ENCODE assay signal across 22 cellular contexts in the genomic region with DNA sequence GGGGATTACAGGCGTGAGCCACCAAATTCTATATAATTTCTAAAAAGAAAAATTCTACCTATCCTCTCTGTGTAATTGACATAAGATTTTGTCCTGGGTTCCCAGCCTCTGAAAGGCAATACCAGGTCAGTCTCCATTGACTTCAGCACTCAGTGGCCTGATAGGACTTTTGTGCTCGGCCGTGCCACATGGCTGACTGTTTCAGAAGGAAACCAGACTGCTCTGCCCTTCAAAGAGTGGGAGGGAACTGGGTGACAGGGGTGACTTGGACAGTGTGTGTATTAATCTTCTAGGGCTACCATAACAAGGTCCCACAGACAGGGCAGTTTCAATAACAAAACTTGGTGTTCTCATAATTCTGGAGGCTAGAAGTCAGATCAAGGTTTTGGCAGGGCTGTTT. TPM values are rescaled to one million over a fixed set of nuclear protein-coding genes. Genes with fewer than 3 reads are reported as not detected.
DNase-seq lines count a peak whose midpoint lies in the region; ATAC-seq, FAIRE-seq and TF ChIP-seq lines count a peak whose summit lies in the region.
"Had no signal": no experiment of that assay in that cellular context is flagged by ENCODE, and none has a peak within 500 bp of the region (broad histone marks: within the 10 kb centered on the region; RNA-seq: fewer than 3 reads in every experiment).

No MANE protein-coding gene starts in this region.

- peak; percentile 13 for FAIRE-seq in bronchial epithelial cell (lab: Jason Lieb, UNC)
- FAIRE-seq: A204.1, GM12878 had no signal

- no peak for TF ChIP-seq EP300 in stomach (IDR thresholded peaks at IDR 0.05)

- no peak overlapping the region for H3K4me3 ChIP-seq in BLaER1 treated with 17β-estradiol and CSF1 and Interleukin-3, amounts not matched to agents 10 nM and 100 nM
- no peak overlapping the region for H3K4me3 ChIP-seq in bronchial epithelial cell (ENCODE audit: low read depth, low read length)
- no peak overlapping the region for H3K4me3 ChIP-seq in left lung
- no peak overlapping the region for H3K4me3 ChIP-seq in stomach
- H3K4me3 ChIP-seq: GM12878, GM23338 had no signal

- ATAC-seq in left lung (no peak), HG03108 (IDR thresholded peaks at IDR 0.05; ENCODE audit: unreplicated experiment) (no peak), GM21723 (IDR thresholded peaks at IDR 0.05; ENCODE audit: unreplicated experiment) (no peak)
- ATAC-seq: GM12878, GM23338 had no signal

- no peak for DNase-seq in bronchial epithelial cell (ENCODE audit: low read depth)
- DNase-seq in left lung: no peak
- no peak for DNase-seq in stomach
- DNase-seq in activated gamma-delta T cell (lab: John Stamatoyannopoulos, UW): no peak
- no peak for DNase-seq in effector CD8-positive, alpha-beta T cell (lab: John Stamatoyannopoulos, UW)
- DNase-seq: CD4-positive, alpha-beta T cell; DMS79; KBM-7; NCI-H1092; NCI-H1694; NCI-H2107; NCI-H69; NK-92 treated with Interleukin-12 subunit alpha and Interleukin-12 subunit beta, amount 100 ng/mL, for 24 hours; OCI-M1 had no signal

- H3K4me2 ChIP-seq in BLaER1 treated with 17β-estradiol and CSF1 and Interleukin-3, amounts not matched to agents 10 nM and 100 nM: peak overlapping the region in 4 of 11 experiments; percentile 83 to 97 (median 86); a peak in 8 of 22 replicates
- H3K4me2 ChIP-seq: GM23338 had no signal

- H3K27me3 ChIP-seq in BLaER1 treated with 17β-estradiol and CSF1 and Interleukin-3, amounts not matched to agents 10 nM and 100 nM: no peaks in the 10 kb centered on the region
- no peaks in the 10 kb centered on the region for H3K27me3 ChIP-seq in bronchial epithelial cell (ENCODE audit: control insufficient read depth, insufficient read depth, low read length)
- H3K27me3 ChIP-seq in left lung: no peaks in the 10 kb centered on the region
- no peaks in the 10 kb centered on the region for H3K27me3 ChIP-seq in stomach

- 92 to 96% (median 94%) methylated on average over 3 of the region's 3 CpGs for WGBS in stomach, 5 donors

- H3K9ac ChIP-seq in BLaER1 treated with 17β-estradiol and CSF1 and Interleukin-3, amounts not matched to agents 10 nM and 100 nM: peak overlapping the region in 1 of 11 experiments; percentile 35; a peak in 1 of 22 replicates

- H3K27ac ChIP-seq in BLaER1 treated with 17β-estradiol and CSF1 and Interleukin-3, amounts not matched to agents 10 nM and 100 nM: peak overlapping the region in 9 of 11 experiments; percentile 0 to 60 (median 32); a peak in 11 of 22 replicates
- peak overlapping the region; percentile 3 to 86 for H3K27ac ChIP-seq in left lung
- peak overlapping the region in 4 of 5 donors; percentile 45 to 70 (median 61) for H3K27ac ChIP-seq in stomach
- H3K27ac ChIP-seq: RWPE1 had no signal

- peaks cover 28 to 100% (median 81%) of the 10 kb centered on the region in 10 experiments for H3K4me1 ChIP-seq in BLaER1 treated with 17β-estradiol and CSF1 and Interleukin-3, amounts not matched to agents 10 nM and 100 nM
- H3K4me1 ChIP-seq in left lung: peaks cover 20 to 98% of the 10 kb centered on the region in 2 donors
- peaks cover 45 to 92% (median 66%) of the 10 kb centered on the region in 4 donors for H3K4me1 ChIP-seq in stomach

- intact Hi-C loops in left lung (cut with DNase I): no loop called here
- intact Hi-C loops in stomach (cut with DNase I; ENCODE audit: low total_unique reads): no loop called here

- peaks cover 0 to 40% (median 14%) of the 10 kb centered on the region in 11 experiments; a peak in 11 of 22 replicates for H4K20me1 ChIP-seq in BLaER1 treated with 17β-estradiol and CSF1 and Interleukin-3, amounts not matched to agents 10 nM and 100 nM

- peaks cover 0 to 43% (median 6%) of the 10 kb centered on the region in 11 experiments; a peak in 9 of 22 replicates for H3K36me3 ChIP-seq in BLaER1 treated with 17β-estradiol and CSF1 and Interleukin-3, amounts not matched to agents 10 nM and 100 nM
- H3K36me3 ChIP-seq in bronchial epithelial cell (ENCODE audit: control insufficient read depth, insufficient read depth, low read length): no peaks in the 10 kb centered on the region
- no peaks in the 10 kb centered on the region for H3K36me3 ChIP-seq in left lung
- H3K36me3 ChIP-seq in stomach: no peaks in the 10 kb centered on the region

- H3K9me3 ChIP-seq in BLaER1 treated with 17β-estradiol and CSF1 and Interleukin-3, amounts not matched to agents 10 nM and 100 nM (replicated peaks in 1 of 11): peaks cover 0 to 7% (median 0%) of the 10 kb centered on the region in 11 experiments; a peak in 3 of 22 replicates
- H3K9me3 ChIP-seq in left lung (no peaks in the 10 kb centered on the region), stomach (no peaks in the 10 kb centered on the region)

- TF ChIP-seq POLR2A in stomach (IDR thresholded peaks at IDR 0.05): no peak

- TF ChIP-seq CTCF in bronchial epithelial cell (IDR thresholded peaks at IDR 0.05; ENCODE audit: insufficient read depth, low read length, severe bottlenecking): no peak
- no peak for TF ChIP-seq CTCF in left lung (IDR thresholded peaks at IDR 0.05)
- TF ChIP-seq CTCF in stomach (IDR thresholded peaks at IDR 0.05): no peak

RNA-seq across cellular contexts. Expression of a gene that starts 43.0 kb away (rescaled TPM):
- total RNA-seq in bronchial epithelial cell: 17.1 and 23.8 TPM in 2 replicates
- 10 to 100 TPM; 25.6 to 61.9 TPM for total RNA-seq in left lung
- 100 to 1,000 TPM in 1 of 5 donors, 10 to 100 TPM in 4; 26.8 to 115 (median 70.7) TPM for total RNA-seq in stomach
- 1 to 10 TPM; 4.0 to 4.5 (median 4.4) TPM for polyA plus RNA-seq in stomach
- total RNA-seq: G401 had no signal
